1 cellular context compared by ENCODE assay signal in genomic region chr19:18991050-18991449, GRCh38.
TF ChIP-seq lines count a peak whose summit lies in the region.

No MANE protein-coding gene starts in this region.

TF ChIP-seq in H1, 55 proteins besides CTCF, POLR2A, EP300 and RAD21:
- no peak for TF ChIP-seq BRCA1 (IDR thresholded peaks at IDR 0.05; ENCODE audit: low read depth, low read length)
- 0 out of 2 replicates have a peak, but pooled peaks have one; percentile 12 for TF ChIP-seq POLR2AphosphoS5 (IDR thresholded peaks at IDR 0.05; ENCODE audit: low read depth, low read length)
- TF ChIP-seq KDM1A (IDR thresholded peaks at IDR 0.05; ENCODE audit: borderline replicate concordance, low read length) = no peak
- no peak for TF ChIP-seq EGR1 (IDR thresholded peaks at IDR 0.05; ENCODE audit: borderline replicate concordance, low read depth, low read length)
- TF ChIP-seq CTBP2 (IDR thresholded peaks at IDR 0.05; ENCODE audit: borderline replicate concordance, insufficient read depth, insufficient read length, low read length) = no peak
- TF ChIP-seq ATF2 (IDR thresholded peaks at IDR 0.05; ENCODE audit: low read length) = no peak
